Comparison of ENCODE assay signal across 14 cellular contexts in genomic region chr2:61995515-61995914, GRCh38.
DNase-seq lines count a peak whose midpoint lies in the region; ATAC-seq and TF ChIP-seq lines count a peak whose summit lies in the region.
"Had no signal": no experiment of that assay in that cellular context is flagged by ENCODE, and none has a peak within 500 bp of the region (broad histone marks: within the 10 kb centered on the region; RNA-seq: fewer than 3 reads in every experiment).

No MANE protein-coding gene starts in this region.

- peak; percentile 91 for ATAC-seq in GM19395 (IDR thresholded peaks at IDR 0.05; ENCODE audit: unreplicated experiment)
- ATAC-seq in HG02852 (IDR thresholded peaks at IDR 0.05; ENCODE audit: unreplicated experiment) = peak; percentile 92
- peak; percentile 57 for ATAC-seq in HG03565 (IDR thresholded peaks at IDR 0.05; ENCODE audit: unreplicated experiment)
- ATAC-seq: activated CD4-positive, CD25-positive, alpha-beta regulatory T cell treated with anti-CD3 and anti-CD28 coated beads, Interleukin-2, amount 50 U/mL, for 24 hours had no signal

- CTCF ChIA-PET in GM10248 (lab: Yijun Ruan, JAX) = interaction anchor here (1.0 to 3.8 kb wide), 13 partner anchors 11 to 417 kb away, joined by 3 to 43 read pairs (median 4); no protein-coding TSS in a partner anchor

- DNase-seq in GM10248 (ENCODE audit: extremely low spot score) (peak; percentile 60), NCI-H524 (lab: John Stamatoyannopoulos, UW) (no peak), GM03348 (ENCODE audit: low spot score) (no peak), NK-92 (lab: John Stamatoyannopoulos, UW; ENCODE audit: unreplicated experiment) (no peak)
- no peak for DNase-seq in activated CD4-positive, alpha-beta T cell treated with anti-CD3 and anti-CD28 coated beads, Interleukin-2, amount 50 U/mL, for 4 hours
- DNase-seq: central memory CD4-positive, alpha-beta T cell; DMS53; immature natural killer cell; NCI-H510A; testis had no signal

- no peak for TF ChIP-seq CTCF in GM10248 (IDR thresholded peaks at IDR 0.05; ENCODE audit: control extremely low read depth, extremely low read depth, low read depth, missing control alignments)

- POLR2A ChIA-PET in GM10248 (lab: Yijun Ruan, JAX) = interaction anchor here (0.5 kb wide), 2 partner anchors 69 to 79 kb away, joined by 3 to 6 read pairs; no protein-coding TSS in a partner anchor
